In genomic region chr16:19677403-19677802, GRCh38 we compare ENCODE assay signal across 19 cellular contexts.
"Had no signal": no experiment of that assay in that cellular context is flagged by ENCODE, and none has a peak within 500 bp of the region (broad histone marks: within the 10 kb centered on the region; RNA-seq: fewer than 3 reads in every experiment).

No MANE protein-coding gene starts in this region.

- H3K4me3 ChIP-seq: adrenal gland, cardiac muscle cell, pancreas, thoracic aorta had no signal

- H3K9me3 Mint-ChIP-seq: activated naive CD4-positive, alpha-beta T cell treated with anti-CD3 and anti-CD28 coated beads, Interleukin-2, amount 50 U/mL, for 72 hours; effector memory CD8-positive, alpha-beta T cell; stimulated activated naive CD8-positive, alpha-beta T cell treated with anti-CD3 and anti-CD28 coated beads, Interleukin-15, Interleukin-2, amounts not matched to agents 100 ng/mL and 50 ng/mL, for 24 hours had no signal

- DNase-seq: activated CD4-positive, alpha-beta T cell treated with anti-CD3 and anti-CD28 coated beads for 1 hour; activated CD4-positive, alpha-beta T cell treated with anti-CD3 and anti-CD28 coated beads, Interleukin-2, amount 50 U/mL, for 4 hours; activated gamma-delta T cell; adrenal gland; dermis blood vessel endothelial cell; effector memory CD8-positive, alpha-beta T cell; mammary epithelial cell; pancreas; retina; stimulated activated CD4-positive, alpha-beta T cell treated with anti-CD3 and anti-CD28 coated beads, Interleukin-2, amount 100 ng/mL, for 24 hours; SW 1271; T-helper 2 cell; WERI-Rb-1 had no signal

- H3K4me3 Mint-ChIP-seq: effector memory CD8-positive, alpha-beta T cell; stimulated activated naive CD8-positive, alpha-beta T cell treated with anti-CD3 and anti-CD28 coated beads, Interleukin-15, Interleukin-2, amounts not matched to agents 100 ng/mL and 50 ng/mL, for 24 hours had no signal

- H3K27ac Mint-ChIP-seq: effector memory CD8-positive, alpha-beta T cell; stimulated activated naive CD8-positive, alpha-beta T cell treated with anti-CD3 and anti-CD28 coated beads, Interleukin-15, Interleukin-2, amounts not matched to agents 100 ng/mL and 50 ng/mL, for 24 hours had no signal

- H3K36me3 ChIP-seq: pancreas had no signal

- H3K4me1 ChIP-seq: adrenal gland, pancreas had no signal

- H3K27ac ChIP-seq: adrenal gland, cardiac muscle cell, pancreas, thoracic aorta, WERI-Rb-1 had no signal

- H3K27me3 Mint-ChIP-seq: effector memory CD8-positive, alpha-beta T cell; stimulated activated naive CD8-positive, alpha-beta T cell treated with anti-CD3 and anti-CD28 coated beads, Interleukin-15, Interleukin-2, amounts not matched to agents 100 ng/mL and 50 ng/mL, for 24 hours had no signal

- H3K27me3 ChIP-seq: adrenal gland, cardiac muscle cell, pancreas had no signal

- FAIRE-seq: keratinocyte, pancreas had no signal

- H3K9me3 ChIP-seq: adrenal gland, pancreas, thoracic aorta had no signal

- ATAC-seq: activated naive CD4-positive, alpha-beta T cell treated with anti-CD3 and anti-CD28 coated beads, Interleukin-2, amount 50 U/mL, for 72 hours; effector memory CD8-positive, alpha-beta T cell; left lobe of liver; pancreas had no signal
